14 cellular contexts compared by ENCODE assay signal in the genomic region with DNA sequence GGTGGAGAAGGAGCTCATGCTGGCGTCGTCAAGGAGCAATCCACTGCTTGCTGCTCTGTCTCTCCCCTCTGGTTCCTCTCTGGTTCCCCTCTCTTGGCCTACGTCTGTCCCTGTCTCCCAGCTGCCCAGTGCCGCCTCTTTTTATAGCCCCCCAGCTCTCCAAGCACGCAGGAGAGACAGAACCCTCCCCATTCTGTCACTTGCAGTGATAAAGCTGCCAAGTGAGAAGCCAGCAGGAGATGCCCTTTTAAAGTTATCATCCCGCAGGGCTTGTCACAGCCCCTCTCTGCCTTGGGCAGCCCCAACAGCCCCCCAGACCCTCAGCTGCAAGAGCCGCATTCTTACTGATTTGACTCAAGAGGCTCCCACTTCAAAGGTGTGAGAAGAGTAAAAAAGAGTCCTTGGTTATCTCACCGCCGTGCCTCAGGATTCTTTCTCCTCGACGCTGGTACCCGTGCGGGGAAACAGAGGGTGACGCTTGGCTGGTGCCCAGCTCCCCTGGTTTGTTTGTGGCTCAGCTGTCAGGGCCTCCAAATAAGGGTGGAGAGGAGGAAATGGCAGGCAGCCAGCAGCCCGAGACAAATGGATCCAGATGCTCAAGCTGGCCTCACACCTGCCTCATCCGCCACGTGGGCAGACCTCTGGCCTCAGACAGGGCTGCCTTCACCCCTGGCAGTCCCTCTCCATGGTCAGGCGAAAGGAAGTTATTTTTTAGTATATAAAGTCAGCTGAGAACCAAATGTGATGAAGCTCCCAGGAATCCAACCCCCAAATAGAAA. TPM values are rescaled to one million over a fixed set of nuclear protein-coding genes. Genes with fewer than 3 reads are reported as not detected.
A peak's percentile ranks its signal among the peaks of the same experiment; 100 is the strongest.
DNase-seq lines count a peak whose midpoint lies in the region; ATAC-seq and TF ChIP-seq lines count a peak whose summit lies in the region.
"Had no signal": no experiment of that assay in that cellular context is flagged by ENCODE, and none has a peak within 500 bp of the region (broad histone marks: within the 10 kb centered on the region; RNA-seq: fewer than 3 reads in every experiment).

Gene NPPA, minus strand, starts transcription at position 117 of the 779 bp plus-strand sequence. Its CDS starts 99 bp downstream, at position 18.

- H3K4me3 ChIP-seq in SJCRH30 = no peak within 1 kb of the TSS

- H3K27me3 Mint-ChIP-seq in nephron progenitor cell (ENCODE audit: low read depth, poor library complexity) (peaks cover 15% of the 10 kb centered on the region), osteocyte (ENCODE audit: unreplicated experiment) (peaks cover 5% of the 10 kb centered on the region)
- H3K27me3 Mint-ChIP-seq: activated B cell treated with CpG ODN at 0.5 μM for 24 hours had no signal

- no peak for ATAC-seq in GM21723 (IDR thresholded peaks at IDR 0.05; ENCODE audit: unreplicated experiment)

- DNase-seq in NCI-H1436 (lab: John Stamatoyannopoulos, UW) (peak; percentile 27), NCI-H1436 treated with DMSO at 0.1 percent for 48 hours (lab: John Stamatoyannopoulos, UW) (no peak), NCI-H2081 treated with DMSO at 0.1 percent for 48 hours (lab: John Stamatoyannopoulos, UW) (peak; percentile 83), SJCRH30 (peak; percentile 92 to 95), nephron progenitor cell (no peak), osteocyte (ENCODE audit: extremely low spot score, unreplicated experiment) (no peak), SW480 (ENCODE audit: low spot score) (no peak)
- DNase-seq: activated B cell treated with CpG ODN at 0.5 μM for 24 hours; caudate nucleus; islet precursor cell; stimulated activated CD4-positive, alpha-beta T cell treated with anti-CD3 and anti-CD28 coated beads, Interleukin-15, amount 100 ng/mL, for 24 hours had no signal

- no peaks in the 10 kb centered on the region for H3K9me3 ChIP-seq in SJCRH30 (replicated peaks)

- no peaks in the 10 kb centered on the region for H3K36me3 ChIP-seq in SJCRH30

- H3K27me3 ChIP-seq in SJCRH30 = no peaks in the 10 kb centered on the region

- TF ChIP-seq CTCF in nephron progenitor cell (IDR thresholded peaks at IDR 0.05) = no peak
- TF ChIP-seq CTCF in osteocyte (IDR thresholded peaks at IDR 0.05) = no peak

- H3K27ac Mint-ChIP-seq in nephron progenitor cell (peak within 1 kb of the TSS; percentile 83), osteocyte (ENCODE audit: unreplicated experiment) (no peak within 1 kb of the TSS)
- H3K27ac Mint-ChIP-seq: activated B cell treated with CpG ODN at 0.5 μM for 24 hours, nephron had no signal

- H3K9me3 Mint-ChIP-seq in nephron progenitor cell (no peaks in the 10 kb centered on the region), osteocyte (ENCODE audit: unreplicated experiment) (no peaks in the 10 kb centered on the region)
- H3K9me3 Mint-ChIP-seq: activated B cell treated with CpG ODN at 0.5 μM for 24 hours, nephron had no signal

- H3K36me3 Mint-ChIP-seq in nephron progenitor cell (ENCODE audit: low read depth) = peaks cover 40% of the 10 kb centered on the region
- H3K36me3 Mint-ChIP-seq in osteocyte (ENCODE audit: unreplicated experiment) = peaks cover 31% of the 10 kb centered on the region

- H3K4me3 Mint-ChIP-seq in nephron progenitor cell (no peak within 1 kb of the TSS), osteocyte (ENCODE audit: unreplicated experiment) (no peak within 1 kb of the TSS)
- H3K4me3 Mint-ChIP-seq: activated B cell treated with CpG ODN at 0.5 μM for 24 hours, nephron had no signal

- 0 out of 2 replicates have a peak within 1 kb of the TSS, but pooled peaks have one; percentile 2 for H3K27ac ChIP-seq in SJCRH30
- H3K27ac ChIP-seq: 22Rv1 had no signal

- H3K4me1 Mint-ChIP-seq in nephron progenitor cell (peaks cover 19% of the 10 kb centered on the region), osteocyte (ENCODE audit: unreplicated experiment) (peaks cover 3% of the 10 kb centered on the region)

- H3K4me1 ChIP-seq in SJCRH30 = peaks cover 36% of the 10 kb centered on the region

RNA-seq across cellular contexts. Expression of gene NPPA, which starts in this region (rescaled TPM):
- 0.61 and 1.3 TPM in 2 replicates for total RNA-seq in SJCRH30 (2014; rRNA removed; shearing (Covaris generic))
- total RNA-seq in osteocyte = not detected in 2 replicates
- total RNA-seq: activated B cell treated with CpG ODN at 0.5 μM for 24 hours had no signal

Comparison
In these comparisons a context has a peak if more than half of its experiments do, and no peak if none do; other contexts are left out.
1. DNase-seq: peak in NCI-H1436 (single experiment), NCI-H2081 treated with DMSO at 0.1 percent for 48 hours (single experiment) and SJCRH30 (2 of 2); none in NCI-H1436 treated with DMSO at 0.1 percent for 48 hours (single experiment), nephron progenitor cell (single experiment), osteocyte (single experiment) and SW480 (single experiment).